In genomic region chr16:69599731-69600130, GRCh38 we compare ENCODE assay signal across 15 cellular contexts. TPM values are rescaled to one million over a fixed set of nuclear protein-coding genes. Genes with fewer than 3 reads are reported as not detected.
A peak's percentile ranks its signal among the peaks of the same experiment; 100 is the strongest.
DNase-seq lines count a peak whose midpoint lies in the region; ATAC-seq and TF ChIP-seq lines count a peak whose summit lies in the region.
"Had no signal": no experiment of that assay in that cellular context is flagged by ENCODE, and none has a peak within 500 bp of the region (broad histone marks: within the 10 kb centered on the region; RNA-seq: fewer than 3 reads in every experiment).

No MANE protein-coding gene starts in this region.

- H3K4me2 ChIP-seq in mammary epithelial cell (ENCODE audit: insufficient read depth, low read depth, low read length): no peak overlapping the region

- peaks cover 98% of the 10 kb centered on the region for H3K79me2 ChIP-seq in mammary epithelial cell (ENCODE audit: insufficient read depth, low read length)

- H3K9me3 Mint-ChIP-seq in MCF 10A (ENCODE audit: unreplicated experiment) (no peaks in the 10 kb centered on the region), endodermal cell (no peaks in the 10 kb centered on the region), T-cell (no peaks in the 10 kb centered on the region)
- no peaks in the 10 kb centered on the region for H3K9me3 Mint-ChIP-seq in stimulated activated memory B cell treated with anti-CD40 and anti-IgM and Interleukin-4, amounts not matched to agents 10 μg/mL and 1 μg/mL and 100 μg/mL, for 72 hours

- H3K9me3 ChIP-seq in mammary epithelial cell (replicated peaks; ENCODE audit: insufficient read depth, low read length): no peaks in the 10 kb centered on the region
- no peaks in the 10 kb centered on the region for H3K9me3 ChIP-seq in Panc1 (ENCODE audit: control insufficient read depth, insufficient read depth, low read depth, low read length)
- no peaks in the 10 kb centered on the region for H3K9me3 ChIP-seq in endodermal cell (ENCODE audit: control insufficient read depth, low read length)
- H3K9me3 ChIP-seq: SJCRH30 had no signal

- H3K27ac Mint-ChIP-seq in MCF 10A (ENCODE audit: low read depth, unreplicated experiment) (peak overlapping the region; percentile 2), endodermal cell (peak overlapping the region; percentile 3), T-cell (no peak overlapping the region)
- peak overlapping the region; percentile 11 for H3K27ac Mint-ChIP-seq in stimulated activated memory B cell treated with anti-CD40 and anti-IgM and Interleukin-4, amounts not matched to agents 10 μg/mL and 1 μg/mL and 100 μg/mL, for 72 hours

- TF ChIP-seq CTCF in MCF 10A (IDR thresholded peaks at IDR 0.05; ENCODE audit: unreplicated experiment) (no peak), mammary epithelial cell (conservative IDR thresholded peaks at IDR 0.05 in 1 of 2, IDR thresholded peaks at IDR 0.05 in 1 of 2; ENCODE audit: extremely low read depth in 1 of 2, insufficient read depth in 1 of 2, low read depth in 1 of 2, low read length in 2 of 2) (no peak), Panc1 (IDR thresholded peaks at IDR 0.05) (no peak), endodermal cell (conservative IDR thresholded peaks at IDR 0.05) (no peak), lower leg skin (IDR thresholded peaks at IDR 0.05) (no peak)

- no peak overlapping the region for H3K4me3 Mint-ChIP-seq in MCF 10A (ENCODE audit: unreplicated experiment)
- no peak overlapping the region for H3K4me3 Mint-ChIP-seq in endodermal cell
- no peak overlapping the region for H3K4me3 Mint-ChIP-seq in stimulated activated memory B cell treated with anti-CD40 and anti-IgM and Interleukin-4, amounts not matched to agents 10 μg/mL and 1 μg/mL and 100 μg/mL, for 72 hours
- no peak overlapping the region for H3K4me3 Mint-ChIP-seq in T-cell

- in situ Hi-C loops in mammary epithelial cell (cut with MboI; ENCODE audit: low sequenced_read_pairs in 2 of 2) (no loop called here), Panc1 (cut with HindIII; ENCODE audit: low pct_unique_long_range_greater_than_20kb, low sequenced_read_pairs) (no loop called here)

- H3K36me3 Mint-ChIP-seq in MCF 10A (ENCODE audit: insufficient read depth, unreplicated experiment): peaks cover 26% of the 10 kb centered on the region
- H3K36me3 Mint-ChIP-seq in endodermal cell (ENCODE audit: low read depth): peaks cover 2% of the 10 kb centered on the region
- peaks cover 17% of the 10 kb centered on the region for H3K36me3 Mint-ChIP-seq in stimulated activated memory B cell treated with anti-CD40 and anti-IgM and Interleukin-4, amounts not matched to agents 10 μg/mL and 1 μg/mL and 100 μg/mL, for 72 hours
- peaks cover 7% of the 10 kb centered on the region for H3K36me3 Mint-ChIP-seq in T-cell

- H3K4me1 Mint-ChIP-seq in MCF 10A (ENCODE audit: insufficient read depth, unreplicated experiment) (peaks cover 36% of the 10 kb centered on the region), endodermal cell (peaks cover 8% of the 10 kb centered on the region), T-cell (peaks cover 30 to 49% (median 45%) of the 10 kb centered on the region in 3 donors)
- H3K4me1 Mint-ChIP-seq in stimulated activated memory B cell treated with anti-CD40 and anti-IgM and Interleukin-4, amounts not matched to agents 10 μg/mL and 1 μg/mL and 100 μg/mL, for 72 hours: peaks cover 32% of the 10 kb centered on the region

- H2AFZ ChIP-seq in mammary epithelial cell (ENCODE audit: low read depth, low read length): no peak overlapping the region

- no TSS peak for BruUV-seq in MCF 10A (replicated peaks; lab: Mats Ljungman, UMichigan)
- BruUV-seq in mammary epithelial cell (replicated peaks; lab: Mats Ljungman, UMichigan): no TSS peak
- BruUV-seq in Panc1 (replicated peaks; lab: Mats Ljungman, UMichigan): TSS peak; percentile 31

- H3K27ac ChIP-seq in mammary epithelial cell (ENCODE audit: insufficient read depth, low read depth, low read length) (no peak overlapping the region), Panc1 (ENCODE audit: low read length) (no peak overlapping the region), endodermal cell (ENCODE audit: low read depth, low read length) (no peak overlapping the region)
- H3K27ac ChIP-seq: SJCRH30 had no signal

- H3K36me3 ChIP-seq in mammary epithelial cell (ENCODE audit: insufficient read depth, low read length) (no peaks in the 10 kb centered on the region), Panc1 (ENCODE audit: control insufficient read depth, insufficient read depth, low read length) (no peaks in the 10 kb centered on the region), endodermal cell (ENCODE audit: control insufficient read depth, insufficient read depth, low read length) (no peaks in the 10 kb centered on the region)
- H3K36me3 ChIP-seq: SJCRH30 had no signal

- no peak for TF ChIP-seq POLR2A in lower leg skin (IDR thresholded peaks at IDR 0.05)

- intact Hi-C loops in MCF 10A (cut with micrococcal nuclease): loop anchor here (5.0 kb wide), 1 partner anchor 262 kb away; the partner anchor contains the start of genes COG8 and NIP7
- intact Hi-C loops in mammary epithelial cell (cut with micrococcal nuclease): no loop called here
- intact Hi-C loops in Panc1 (cut with micrococcal nuclease; ENCODE audit: unreplicated experiment): no loop called here
- intact Hi-C loops in lower leg skin (cut with DNase I; ENCODE audit: low total_unique reads): no loop called here

- ATAC-seq in Panc1: no peak; the same call in 1 of the 2 replicates
- no peak for ATAC-seq in stimulated activated memory B cell treated with anti-CD40 and anti-IgM and Interleukin-4, amounts not matched to agents 10 μg/mL and 1 μg/mL and 100 μg/mL, for 72 hours
- no peak for ATAC-seq in T-cell (replicated peaks in 1 of 4)
- no peak for ATAC-seq in left lobe of liver

- CTCF ChIA-PET in MCF 10A (lab: Yijun Ruan, JAX): interaction anchor here (0.8 kb wide), 1 partner anchor 444 kb away, joined by 3 read pairs; no protein-coding TSS in a partner anchor
- CTCF ChIA-PET in mammary epithelial cell (lab: Charles Lee; ENCODE audit: low non-redundant PET): no interaction called here
- CTCF ChIA-PET in Panc1 (lab: Charles Lee): no interaction called here
- CTCF ChIA-PET in T-cell (lab: Charles Lee): no interaction called here

- H3K4me1 ChIP-seq in mammary epithelial cell (ENCODE audit: insufficient read depth, low read length) (peaks cover 7% of the 10 kb centered on the region), Panc1 (ENCODE audit: control insufficient read depth, insufficient read depth, low read length) (peaks cover 4% of the 10 kb centered on the region; the same call in 1 of the 2 replicates), endodermal cell (ENCODE audit: control insufficient read depth, insufficient read depth, low read length) (no peaks in the 10 kb centered on the region)
- H3K4me1 ChIP-seq: SJCRH30 had no signal

- no peaks in the 10 kb centered on the region for H3K27me3 ChIP-seq in mammary epithelial cell (ENCODE audit: insufficient read depth, low read length)
- H3K27me3 ChIP-seq in Panc1 (ENCODE audit: control insufficient read depth, insufficient read depth, low read length): no peaks in the 10 kb centered on the region
- H3K27me3 ChIP-seq in endodermal cell (ENCODE audit: control insufficient read depth, insufficient read depth, low read length, poor library complexity, severe bottlenecking): no peaks in the 10 kb centered on the region
- H3K27me3 ChIP-seq: SJCRH30 had no signal

- H3K4me3 ChIP-seq in mammary epithelial cell (replicated peaks in 1 of 3; ENCODE audit: insufficient read depth in 1 of 3, low read depth in 2 of 3, low read length in 3 of 3) (no peak overlapping the region), Panc1 (ENCODE audit: low read depth in 2 of 2, low read length in 2 of 2) (no peak overlapping the region), endodermal cell (ENCODE audit: low read length) (no peak overlapping the region), lower leg skin (ENCODE audit: low read depth, poor library complexity, severe bottlenecking) (no peak overlapping the region)
- H3K4me3 ChIP-seq: SJCRH30 had no signal

- DNase-seq in MCF 10A (ENCODE audit: unreplicated experiment) (no peak), mammary epithelial cell (no peak), Panc1 (ENCODE audit: low read depth, low spot score) (no peak), endodermal cell (no peak), lower leg skin (ENCODE audit: low spot score in 2 of 2) (no peak), T-cell (no peak), left lobe of liver (ENCODE audit: low spot score) (no peak)
- DNase-seq: C1 segment of cervical spinal cord, DMS153, GOT3, NCI-H1417, NCI-H2081, NCI-H524, SJCRH30 had no signal

- H3K9ac ChIP-seq in mammary epithelial cell (ENCODE audit: insufficient read depth, low read length): no peak overlapping the region
- no peak overlapping the region for H3K9ac ChIP-seq in endodermal cell (ENCODE audit: extremely low read depth, low read length, poor library complexity, severe bottlenecking)

- H3K27me3 Mint-ChIP-seq in MCF 10A (ENCODE audit: insufficient read depth, unreplicated experiment) (no peaks in the 10 kb centered on the region), endodermal cell (ENCODE audit: insufficient read depth) (no peaks in the 10 kb centered on the region), T-cell (no peaks in the 10 kb centered on the region)
- no peaks in the 10 kb centered on the region for H3K27me3 Mint-ChIP-seq in stimulated activated memory B cell treated with anti-CD40 and anti-IgM and Interleukin-4, amounts not matched to agents 10 μg/mL and 1 μg/mL and 100 μg/mL, for 72 hours

- POLR2A ChIA-PET in MCF 10A (lab: Yijun Ruan, JAX) (interaction anchor here (1.2 kb wide), 1 partner anchor 32 kb away, joined by 3 read pairs; no protein-coding TSS in a partner anchor), Panc1 (lab: Charles Lee) (no interaction called here), T-cell (lab: Charles Lee) (no interaction called here)

- no peaks in the 10 kb centered on the region for H4K20me1 ChIP-seq in mammary epithelial cell (ENCODE audit: insufficient read depth, low read length)

- 100% methylated on average over 1 of the region's 1 CpG for WGBS in mammary epithelial cell (ENCODE audit: low coverage, missing lambda C conversion rate)
- 67 to 94% methylated on average over 1 of the region's 1 CpG for WGBS in endodermal cell (ENCODE audit: insufficient coverage in 1 of 2, insufficient read length in 1 of 2), 2 experiments
- 48 to 72% methylated on average over 1 of the region's 1 CpG for WGBS in lower leg skin, 2 donors

- dilution Hi-C loops in mammary epithelial cell (cut with HindIII; ENCODE audit: low sequenced_read_pairs): no loop called here

RNA-seq across cellular contexts. Expression of gene NFAT5, which starts 34.0 kb away (rescaled TPM):
- total RNA-seq in MCF 10A (2022) (35.8 and 46.4 TPM in 2 replicates), mammary epithelial cell (10 to 100 TPM; 37.5 to 48.2 TPM), Panc1 (2021; ENCODE audit: unreplicated experiment) (57.0 TPM), endodermal cell (10 to 100 TPM; 38.8 to 40.3 TPM), lower leg skin (100 to 1,000 TPM in 1 of 4 donors, 10 to 100 TPM in 3; 74.7 to 114 (median 88.6) TPM), T-cell (10 to 100 TPM; 24.3 to 33.7 (median 27.8) TPM), left lobe of liver (10.0 TPM)
- 16.9 TPM for polyA plus RNA-seq in mammary epithelial cell
- polyA minus RNA-seq in mammary epithelial cell: 32.5 TPM
- polyA plus RNA-seq in Panc1 (2012; ENCODE audit: insufficient read length): 6.0 TPM
- polyA plus RNA-seq in endodermal cell (2013, experiment 1 of 2): 16.0 TPM
- 18.5 TPM for polyA plus RNA-seq in endodermal cell (2013, experiment 2 of 2)

Comparison
In these comparisons a context has a peak if more than half of its experiments do, and no peak if none do; other contexts are left out.
1. H3K27ac Mint-ChIP-seq: peak in MCF 10A (single experiment), endodermal cell (single experiment) and stimulated activated memory B cell treated with anti-CD40 and anti-IgM and Interleukin-4, amounts not matched to agents 10 μg/mL and 1 μg/mL and 100 μg/mL, for 72 hours (single experiment); none in T-cell (0 of 2).